13 cellular contexts compared by ENCODE assay signal in genomic region chr11:126347751-126348628, GRCh38. TPM values are rescaled to one million over a fixed set of nuclear protein-coding genes. Genes with fewer than 3 reads are reported as not detected.
A peak's percentile ranks its signal among the peaks of the same experiment; 100 is the strongest.
DNase-seq lines count a peak whose midpoint lies in the region; ATAC-seq, FAIRE-seq and TF ChIP-seq lines count a peak whose summit lies in the region.
"Had no signal": no experiment of that assay in that cellular context is flagged by ENCODE, and none has a peak within 500 bp of the region (broad histone marks: within the 10 kb centered on the region; RNA-seq: fewer than 3 reads in every experiment).

No MANE protein-coding gene starts in this region.

- H3K4me1 ChIP-seq in endodermal cell (ENCODE audit: control insufficient read depth, insufficient read depth, low read length), result peaks cover 33% of the 10 kb centered on the region
- H3K4me1 ChIP-seq in muscle layer of colon (ENCODE audit: insufficient read depth, low read length), result peaks cover 44% of the 10 kb centered on the region
- H3K4me1 ChIP-seq in upper lobe of left lung, result peaks cover 3 to 28% (median 19%) of the 10 kb centered on the region in 4 donors
- H3K4me1 ChIP-seq in pancreas, result peaks cover 0 to 34% (median 11%) of the 10 kb centered on the region in 3 donors

- peaks cover 39% of the 10 kb centered on the region for H3K4me1 Mint-ChIP-seq in activated T-cell treated with anti-CD3 and anti-CD28 coated beads, Interleukin-2, amount 50 U/mL, for 72 hours (ENCODE audit: low read depth)
- peaks cover 59% of the 10 kb centered on the region for H3K4me1 Mint-ChIP-seq in endodermal cell

- peaks cover 2 to 8% of the 10 kb centered on the region in 2 donors for H3K36me3 Mint-ChIP-seq in activated T-cell treated with anti-CD3 and anti-CD28 coated beads, Interleukin-2, amount 50 U/mL, for 72 hours (ENCODE audit: insufficient read depth in 2 of 2)
- H3K36me3 Mint-ChIP-seq in endodermal cell (ENCODE audit: low read depth), result peaks cover 17% of the 10 kb centered on the region

- no peak overlapping the region for H3K4me3 Mint-ChIP-seq in activated T-cell treated with anti-CD3 and anti-CD28 coated beads, Interleukin-2, amount 50 U/mL, for 72 hours
- no peak overlapping the region for H3K4me3 Mint-ChIP-seq in endodermal cell
- H3K4me3 Mint-ChIP-seq: activated naive CD4-positive, alpha-beta T cell treated with anti-CD3 and anti-CD28 coated beads, Interleukin-2, amount 10 ng/mL, durations not matched to agents 7 days and 5 days had no signal

- no peaks in the 10 kb centered on the region for H3K36me3 ChIP-seq in endodermal cell (ENCODE audit: control insufficient read depth, insufficient read depth, low read length)
- peaks cover 14% of the 10 kb centered on the region for H3K36me3 ChIP-seq in muscle layer of colon (ENCODE audit: insufficient read depth, low read length)
- peaks cover 3 to 34% (median 13%) of the 10 kb centered on the region in 4 donors for H3K36me3 ChIP-seq in upper lobe of left lung
- H3K36me3 ChIP-seq in pancreas, result no peaks in the 10 kb centered on the region
- H3K36me3 ChIP-seq: SJSA1 had no signal

- ATAC-seq in activated T-cell treated with anti-CD3 and anti-CD28 coated beads, Interleukin-2, amount 50 U/mL, for 72 hours (replicated peaks in 1 of 2), result no peak
- ATAC-seq in upper lobe of left lung (ENCODE audit: low FRiP score in 2 of 2) (no peak), pancreas (no peak)

- no peaks in the 10 kb centered on the region for H3K9me3 ChIP-seq in endodermal cell (ENCODE audit: control insufficient read depth, low read length)
- H3K9me3 ChIP-seq in muscle layer of colon (ENCODE audit: low read length), result no peaks in the 10 kb centered on the region
- H3K9me3 ChIP-seq in upper lobe of left lung, result no peaks in the 10 kb centered on the region
- no peaks in the 10 kb centered on the region for H3K9me3 ChIP-seq in pancreas
- H3K9me3 ChIP-seq: SJSA1 had no signal

- FAIRE-seq in pancreas (lab: Jason Lieb, UNC), result no peak
- FAIRE-seq: GM12891 had no signal

- no peaks in the 10 kb centered on the region for H3K27me3 ChIP-seq in endodermal cell (ENCODE audit: control insufficient read depth, insufficient read depth, low read length, poor library complexity, severe bottlenecking)
- no peaks in the 10 kb centered on the region for H3K27me3 ChIP-seq in muscle layer of colon (ENCODE audit: control insufficient read depth in 1 of 2, insufficient read depth in 2 of 2, low read length in 2 of 2)
- no peaks in the 10 kb centered on the region for H3K27me3 ChIP-seq in upper lobe of left lung
- no peaks in the 10 kb centered on the region for H3K27me3 ChIP-seq in pancreas
- H3K27me3 ChIP-seq: SJSA1 had no signal

- WGBS in endodermal cell (ENCODE audit: insufficient coverage in 1 of 2, insufficient read length in 1 of 2), 2 experiments, result 92 to 93% methylated on average over 11 to 17 of the region's 17 CpGs
- WGBS in upper lobe of left lung, 2 donors, result 72 to 81% methylated on average over 12 to 17 of the region's 17 CpGs
- 82 to 84% methylated on average over 16 to 17 of the region's 17 CpGs for WGBS in pancreas, 2 donors

- no peak for TF ChIP-seq EP300 in upper lobe of left lung (IDR thresholded peaks at IDR 0.05)

- DNase-seq in activated T-cell treated with anti-CD3 and anti-CD28 coated beads, Interleukin-2, amount 50 U/mL, for 72 hours, result no peak
- no peak for DNase-seq in activated T-cell treated with anti-CD3 and anti-CD28 coated beads, Interleukin-2, amount 50 U/mL, for 48 hours
- DNase-seq in endodermal cell, result no peak
- no peak for DNase-seq in upper lobe of left lung
- no peak for DNase-seq in effector CD4-positive, alpha-beta T cell
- no peak for DNase-seq in NCI-H2171 (lab: John Stamatoyannopoulos, UW)
- no peak for DNase-seq in pancreas
- DNase-seq: ACHN; activated naive CD4-positive, alpha-beta T cell treated with anti-CD3 and anti-CD28 coated beads, Interleukin-2, amount 10 ng/mL, durations not matched to agents 7 days and 5 days; DMS79 treated with DMSO at 0.1 percent for 48 hours had no signal

- no peak for TF ChIP-seq CTCF in endodermal cell (conservative IDR thresholded peaks at IDR 0.05)
- no peak for TF ChIP-seq CTCF in upper lobe of left lung (IDR thresholded peaks at IDR 0.05)
- no peak for TF ChIP-seq CTCF in pancreas (IDR thresholded peaks at IDR 0.05)

- H3K9me3 Mint-ChIP-seq in activated T-cell treated with anti-CD3 and anti-CD28 coated beads, Interleukin-2, amount 50 U/mL, for 72 hours, result no peaks in the 10 kb centered on the region
- H3K9me3 Mint-ChIP-seq in endodermal cell, result no peaks in the 10 kb centered on the region
- H3K9me3 Mint-ChIP-seq: activated naive CD4-positive, alpha-beta T cell treated with anti-CD3 and anti-CD28 coated beads, Interleukin-2, amount 10 ng/mL, durations not matched to agents 7 days and 5 days had no signal

- no peak overlapping the region for H3K27ac ChIP-seq in endodermal cell (ENCODE audit: low read depth, low read length)
- peak overlapping the region; percentile 43 for H3K27ac ChIP-seq in muscle layer of colon (ENCODE audit: low read depth, low read length)
- peak overlapping the region; percentile 24 to 45 (median 34) for H3K27ac ChIP-seq in upper lobe of left lung
- no peak overlapping the region for H3K27ac ChIP-seq in pancreas
- H3K27ac ChIP-seq: SJSA1 had no signal

- H3K27me3 Mint-ChIP-seq in activated T-cell treated with anti-CD3 and anti-CD28 coated beads, Interleukin-2, amount 50 U/mL, for 72 hours (ENCODE audit: low read depth), result no peaks in the 10 kb centered on the region
- H3K27me3 Mint-ChIP-seq in endodermal cell (ENCODE audit: insufficient read depth), result no peaks in the 10 kb centered on the region
- H3K27me3 Mint-ChIP-seq: activated naive CD4-positive, alpha-beta T cell treated with anti-CD3 and anti-CD28 coated beads, Interleukin-2, amount 10 ng/mL, durations not matched to agents 7 days and 5 days had no signal

- H3K9ac ChIP-seq in endodermal cell (ENCODE audit: extremely low read depth, low read length, poor library complexity, severe bottlenecking) (no peak overlapping the region), muscle layer of colon (ENCODE audit: low read length) (no peak overlapping the region)

- intact Hi-C loops in pancreas (cut with DNase I), result no loop called here

- TF ChIP-seq POLR2A in upper lobe of left lung (IDR thresholded peaks at IDR 0.05), result no peak

- H3K4me3 ChIP-seq in endodermal cell (ENCODE audit: low read length) (no peak overlapping the region), muscle layer of colon (ENCODE audit: low read depth in 1 of 2, low read length in 2 of 2) (no peak overlapping the region), upper lobe of left lung (no peak overlapping the region), pancreas (no peak overlapping the region)
- H3K4me3 ChIP-seq: SJSA1 had no signal

- peak overlapping the region; percentile 81 for H3K27ac Mint-ChIP-seq in activated T-cell treated with anti-CD3 and anti-CD28 coated beads, Interleukin-2, amount 50 U/mL, for 72 hours
- peak overlapping the region; percentile 70 for H3K27ac Mint-ChIP-seq in endodermal cell
- H3K27ac Mint-ChIP-seq: activated naive CD4-positive, alpha-beta T cell treated with anti-CD3 and anti-CD28 coated beads, Interleukin-2, amount 10 ng/mL, durations not matched to agents 7 days and 5 days had no signal

RNA-seq across cellular contexts. Expression of gene ST3GAL4, which starts 7.5 kb away (rescaled TPM):
- total RNA-seq in activated T-cell treated with anti-CD3 and anti-CD28 coated beads, Interleukin-2, amount 50 U/mL, for 72 hours, result 10 to 100 TPM; 10.9 to 12.1 TPM
- total RNA-seq in endodermal cell (10 to 100 TPM; 16.5 to 21.5 TPM), upper lobe of left lung (10 to 100 TPM; 20.6 to 47.9 (median 34.0) TPM), pancreas (10 to 100 TPM in 2 of 6 donors, 1 to 10 TPM in 4; 2.6 to 10.5 (median 9.4) TPM)
- 15.6 TPM for polyA plus RNA-seq in endodermal cell (2013, experiment 1 of 2)
- polyA plus RNA-seq in endodermal cell (2013, experiment 2 of 2), result 13.3 TPM
- 10 to 100 TPM in 1 of 2 donors, 1 to 10 TPM in 1; 5.7 to 12.9 TPM for polyA plus RNA-seq in pancreas

RNA-seq across cellular contexts. Expression of gene DCPS, which starts 44.1 kb away (rescaled TPM):
- 10 to 100 TPM; 33.9 to 37.7 TPM for total RNA-seq in activated T-cell treated with anti-CD3 and anti-CD28 coated beads, Interleukin-2, amount 50 U/mL, for 72 hours
- 10 to 100 TPM; 19.0 to 22.6 TPM for total RNA-seq in endodermal cell
- polyA plus RNA-seq in endodermal cell (2013, experiment 1 of 2), result 20.5 TPM
- polyA plus RNA-seq in endodermal cell (2013, experiment 2 of 2), result 19.2 TPM
- 10 to 100 TPM in 5 of 6 donors, 1 to 10 TPM in 1; 6.3 to 21.4 (median 14.1) TPM for total RNA-seq in upper lobe of left lung
- 10 to 100 TPM in 3 of 6 donors, 1 to 10 TPM in 3; 8.4 to 16.6 (median 9.8) TPM for total RNA-seq in pancreas
- 10 to 100 TPM; 15.2 to 16.6 TPM for polyA plus RNA-seq in pancreas

Comparison
In these comparisons a context has a peak if more than half of its experiments do, and no peak if none do; other contexts are left out.
1. H3K27ac ChIP-seq: peak in muscle layer of colon (single experiment) and upper lobe of left lung (4 of 4); none in endodermal cell (single experiment) and pancreas (0 of 4).